23 cellular contexts compared by ENCODE assay signal in the genomic region with DNA sequence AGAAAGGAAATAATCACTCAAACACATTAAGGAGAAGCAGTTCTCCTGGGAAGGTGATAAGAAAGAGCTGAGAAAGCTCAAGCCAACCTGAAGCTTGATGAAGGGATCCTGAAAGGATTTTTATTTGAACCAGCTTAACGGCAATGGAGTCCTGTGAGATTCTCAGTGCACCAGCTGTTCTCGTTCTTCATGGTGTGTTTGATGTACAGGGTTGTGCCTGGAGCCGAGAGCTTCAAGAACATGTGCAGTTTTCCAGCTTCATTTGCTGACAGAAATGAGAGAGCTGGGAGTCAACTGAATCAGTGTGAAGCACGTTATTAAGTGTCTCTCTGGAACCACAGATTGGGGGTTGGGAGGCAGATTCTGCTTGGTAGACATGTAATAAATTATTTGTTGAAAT.
"Had no signal": no experiment of that assay in that cellular context is flagged by ENCODE, and none has a peak within 500 bp of the region (broad histone marks: within the 10 kb centered on the region; RNA-seq: fewer than 3 reads in every experiment).

No MANE protein-coding gene starts in this region.

- H3K4me1 Mint-ChIP-seq: activated B cell treated with CpG ODN at 0.5 μM for 24 hours; activated CD4-positive, alpha-beta T cell treated with anti-CD3 and anti-CD28 coated beads for 36 hours; central memory CD8-positive, alpha-beta T cell had no signal

- H3K27ac Mint-ChIP-seq: activated B cell treated with CpG ODN at 0.5 μM for 24 hours; activated CD4-positive, alpha-beta T cell treated with anti-CD3 and anti-CD28 coated beads for 36 hours; activated naive CD8-positive, alpha-beta T cell; activated T-helper 2 cell treated with anti-CD3 and anti-CD28 coated beads, Interferon-gamma antibody, Interleukin-2, Interleukin-4, amounts not matched to agents 10 μg/mL and 5 μg/mL and 100 μg/mL, durations not matched to agents 14 hours and 24 hours and 36 hours had no signal

- H3K4me3 ChIP-seq: breast epithelium, colonic mucosa, esophagus muscularis mucosa, left ventricle myocardium inferior, sigmoid colon, testis, uterus had no signal

- H3K4me1 ChIP-seq: breast epithelium, colonic mucosa, esophagus muscularis mucosa, left ventricle myocardium inferior, sigmoid colon, testis, uterus had no signal

- H3K36me3 Mint-ChIP-seq: activated naive CD8-positive, alpha-beta T cell had no signal

- H3K27ac ChIP-seq: breast epithelium, colonic mucosa, esophagus muscularis mucosa, left ventricle myocardium inferior, sigmoid colon, testis, uterus had no signal

- DNase-seq: activated B cell treated with CpG ODN at 0.5 μM for 24 hours; activated CD4-positive, alpha-beta T cell treated with anti-CD3 and anti-CD28 coated beads for 36 hours; activated CD4-positive, alpha-beta T cell treated with anti-CD3 and anti-CD28 coated beads, Interleukin-2, amount 50 U/mL, for 48 hours; activated CD8-positive, alpha-beta memory T cell treated with anti-CD3 and anti-CD28 coated beads, Interleukin-2, amount 50 U/mL, for 48 hours; activated naive CD4-positive, alpha-beta T cell; activated T-cell treated with anti-CD3 and anti-CD28 coated beads, Interleukin-2, amount 50 U/mL, for 4 hours; colonic mucosa; head of caudate nucleus; hypothalamus; left ventricle myocardium inferior; posterior cingulate gyrus; sigmoid colon; stimulated activated CD4-positive, alpha-beta T cell treated with anti-CD3 and anti-CD28 coated beads, Interleukin-2, amount 100 ng/mL, for 48 hours; stimulated activated naive CD4-positive, alpha-beta T cell; T-helper 9 cell; testis; trophoblast cell; uterus had no signal

- H3K9me3 Mint-ChIP-seq: activated B cell treated with CpG ODN at 0.5 μM for 24 hours; activated T-cell treated with anti-CD3 and anti-CD28 coated beads, Interleukin-2, amount 50 U/mL, for 4 hours; activated T-helper 2 cell treated with anti-CD3 and anti-CD28 coated beads, Interferon-gamma antibody, Interleukin-2, Interleukin-4, amounts not matched to agents 10 μg/mL and 5 μg/mL and 100 μg/mL, durations not matched to agents 14 hours and 24 hours and 36 hours had no signal

- H3K9me3 ChIP-seq: breast epithelium, colonic mucosa, esophagus muscularis mucosa, sigmoid colon, testis, uterus had no signal

- H3K4me3 Mint-ChIP-seq: activated B cell treated with CpG ODN at 0.5 μM for 24 hours; activated CD4-positive, alpha-beta T cell treated with anti-CD3 and anti-CD28 coated beads for 36 hours; activated naive CD8-positive, alpha-beta T cell; activated T-cell treated with anti-CD3 and anti-CD28 coated beads, Interleukin-2, amount 50 U/mL, for 4 hours; central memory CD8-positive, alpha-beta T cell had no signal

- H3K27me3 ChIP-seq: breast epithelium, colonic mucosa, esophagus muscularis mucosa, sigmoid colon, testis, uterus had no signal

- H3K36me3 ChIP-seq: breast epithelium, colonic mucosa, esophagus muscularis mucosa, left ventricle myocardium inferior, sigmoid colon, uterus had no signal

- H3K27me3 Mint-ChIP-seq: activated B cell treated with CpG ODN at 0.5 μM for 24 hours; activated naive CD8-positive, alpha-beta T cell; central memory CD8-positive, alpha-beta T cell had no signal
